17 cellular contexts compared by ENCODE assay signal in the genomic region with DNA sequence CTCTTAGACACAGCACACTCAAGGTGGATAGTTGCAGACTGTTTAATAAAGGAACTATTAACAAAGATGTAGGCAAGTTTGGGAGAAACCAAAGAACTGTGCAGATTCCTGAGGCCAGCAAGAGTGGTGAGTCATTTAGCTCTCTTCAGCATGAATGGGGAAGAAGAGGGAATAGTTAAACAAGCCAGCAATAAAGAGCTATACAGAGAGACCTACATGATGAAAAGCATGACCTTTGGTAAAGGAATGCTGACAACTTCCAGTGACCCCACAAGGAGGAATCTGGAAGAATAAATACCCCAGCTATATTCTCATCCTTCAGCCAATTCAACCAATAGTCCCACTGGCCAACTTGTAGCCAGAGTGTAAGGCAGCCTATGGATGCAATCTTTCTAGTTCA.
DNase-seq lines count a peak whose midpoint lies in the region; ATAC-seq, FAIRE-seq and TF ChIP-seq lines count a peak whose summit lies in the region.
"Had no signal": no experiment of that assay in that cellular context is flagged by ENCODE, and none has a peak within 500 bp of the region (broad histone marks: within the 10 kb centered on the region; RNA-seq: fewer than 3 reads in every experiment).

No MANE protein-coding gene starts in this region.

- H3K23ac ChIP-seq in mesenchymal stem cell (ENCODE audit: low read length in 2 of 2): no peak overlapping the region

- H2BK12ac ChIP-seq in mesenchymal stem cell (ENCODE audit: low read length in 2 of 2): no peak overlapping the region

- H3K4me3 ChIP-seq in AG10803 (ENCODE audit: low read length): no peak overlapping the region
- H3K4me3 ChIP-seq in choroid plexus epithelial cell (ENCODE audit: low read depth, low read length): no peak overlapping the region
- H3K4me3 ChIP-seq in mesenchymal stem cell (ENCODE audit: insufficient read depth in 1 of 2, low read depth in 1 of 2, low read length in 2 of 2): no peak overlapping the region
- no peak overlapping the region for H3K4me3 ChIP-seq in heart right ventricle
- H3K4me3 ChIP-seq: BLaER1, lung had no signal

- no peak overlapping the region for H3K14ac ChIP-seq in mesenchymal stem cell (ENCODE audit: low read length in 2 of 2)

- H3K9me3 ChIP-seq in mesenchymal stem cell (ENCODE audit: control insufficient read depth, low read length) (no peaks in the 10 kb centered on the region), heart right ventricle (no peaks in the 10 kb centered on the region)
- H3K9me3 ChIP-seq: BLaER1 had no signal

- H3K4me2 ChIP-seq in mesenchymal stem cell (ENCODE audit: low read length, poor library complexity, severe bottlenecking): no peak overlapping the region
- H3K4me2 ChIP-seq: BLaER1 had no signal

- no peak overlapping the region for H2BK15ac ChIP-seq in mesenchymal stem cell (ENCODE audit: low read depth, poor library complexity, severe bottlenecking)

- DNase-seq in AG10803 (ENCODE audit: low read depth) (peak; percentile 8), HTR-8/SVneo (ENCODE audit: insufficient read length, low spot score) (peak; percentile 5), choroid plexus epithelial cell (ENCODE audit: low read depth) (peak; percentile 72), mesenchymal stem cell (peak; percentile 92), heart right ventricle (no peak), NCI-H1105 treated with DMSO at 0.1 percent for 48 hours (lab: John Stamatoyannopoulos, UW) (no peak)
- DNase-seq: activated CD8-positive, alpha-beta memory T cell treated with anti-CD3 and anti-CD28 coated beads, Interleukin-2, amount 10 ng/mL, durations not matched to agents 7 days and 5 days; GF-D8; NCI-H510A treated with DMSO at 0.1 percent for 48 hours; stimulated activated CD4-positive, alpha-beta T cell treated with anti-CD3 and anti-CD28 coated beads, Interleukin-1b, Interleukin-23, amount 100 ng/mL, for 48 hours had no signal

- H3K4me1 ChIP-seq in mesenchymal stem cell (ENCODE audit: control insufficient read depth, insufficient read depth, low read depth, low read length) (no peaks in the 10 kb centered on the region), heart right ventricle (no peaks in the 10 kb centered on the region)
- H3K4me1 ChIP-seq: BLaER1, parathyroid adenoma had no signal

- peak; percentile 20 for FAIRE-seq in HTR-8/SVneo (lab: Jason Lieb, UNC)
- FAIRE-seq: TTC549 had no signal

- no peak for ATAC-seq in heart right ventricle
- ATAC-seq in HG03039 (IDR thresholded peaks at IDR 0.05; ENCODE audit: unreplicated experiment): no peak
- no peak for ATAC-seq in HG03097 (IDR thresholded peaks at IDR 0.05; ENCODE audit: low FRiP score, unreplicated experiment)
- ATAC-seq: activated CD8-positive, alpha-beta memory T cell treated with anti-CD3 and anti-CD28 coated beads, Interleukin-2, amount 10 ng/mL, durations not matched to agents 7 days and 5 days had no signal

- H3K36me3 ChIP-seq in mesenchymal stem cell (ENCODE audit: control insufficient read depth in 1 of 2, insufficient read depth in 2 of 2, low read depth in 1 of 2, low read length in 2 of 2) (no peaks in the 10 kb centered on the region), heart right ventricle (no peaks in the 10 kb centered on the region)
- H3K36me3 ChIP-seq: BLaER1 had no signal

- no peak overlapping the region for H3K18ac ChIP-seq in mesenchymal stem cell (ENCODE audit: low read depth in 1 of 2, low read length in 2 of 2)

- no peak overlapping the region for H2AFZ ChIP-seq in mesenchymal stem cell (ENCODE audit: low read depth, low read length)
- H2AFZ ChIP-seq: parathyroid adenoma had no signal

- H3K4ac ChIP-seq in mesenchymal stem cell (ENCODE audit: low read depth in 1 of 2, low read length in 2 of 2): no peak overlapping the region

- H2BK120ac ChIP-seq in mesenchymal stem cell (ENCODE audit: low read depth, low read length): no peak overlapping the region

- intact Hi-C loops in heart right ventricle (cut with DNase I): no loop called here

- no peak overlapping the region for H4K8ac ChIP-seq in mesenchymal stem cell (ENCODE audit: low read length)

- no peak overlapping the region for H2BK5ac ChIP-seq in mesenchymal stem cell (ENCODE audit: low read depth, low read length, poor library complexity, severe bottlenecking)

- no peak overlapping the region for H3K9ac ChIP-seq in mesenchymal stem cell (ENCODE audit: low read length)
- H3K9ac ChIP-seq: BLaER1, parathyroid adenoma had no signal

- no peak overlapping the region for H2AK5ac ChIP-seq in mesenchymal stem cell (ENCODE audit: low read length, severe bottlenecking)

- H3K79me1 ChIP-seq in mesenchymal stem cell (replicated peaks; ENCODE audit: low read length, poor library complexity, severe bottlenecking): no peaks in the 10 kb centered on the region

- no peak overlapping the region for H4K91ac ChIP-seq in mesenchymal stem cell (ENCODE audit: low read length)

- no peaks in the 10 kb centered on the region for H3K27me3 ChIP-seq in mesenchymal stem cell (ENCODE audit: control insufficient read depth in 1 of 2, insufficient read depth in 1 of 2, low read length in 2 of 2)
- H3K27me3 ChIP-seq in heart right ventricle: no peaks in the 10 kb centered on the region
- H3K27me3 ChIP-seq: BLaER1 had no signal

- H3K27ac ChIP-seq in mesenchymal stem cell (ENCODE audit: low read length, poor library complexity, severe bottlenecking) (peak overlapping the region; percentile 76), heart right ventricle (no peak overlapping the region)
- H3K27ac ChIP-seq: BLaER1, parathyroid adenoma, RWPE1 had no signal

- TF ChIP-seq CTCF in AG10803 (conservative IDR thresholded peaks at IDR 0.05; ENCODE audit: low read length): no peak
- TF ChIP-seq CTCF in choroid plexus epithelial cell (conservative IDR thresholded peaks at IDR 0.05; ENCODE audit: low read depth, low read length): no peak
- TF ChIP-seq CTCF in heart right ventricle (IDR thresholded peaks at IDR 0.05): no peak

Comparison
In these comparisons a context has a peak if more than half of its experiments do, and no peak if none do; other contexts are left out.
1. DNase-seq: peak in AG10803 (single experiment), HTR-8/SVneo (single experiment), choroid plexus epithelial cell (single experiment) and mesenchymal stem cell (single experiment); none in heart right ventricle (0 of 2) and NCI-H1105 treated with DMSO at 0.1 percent for 48 hours (single experiment).